ENCODE assay signal across 24 cellular contexts in the genomic region with DNA sequence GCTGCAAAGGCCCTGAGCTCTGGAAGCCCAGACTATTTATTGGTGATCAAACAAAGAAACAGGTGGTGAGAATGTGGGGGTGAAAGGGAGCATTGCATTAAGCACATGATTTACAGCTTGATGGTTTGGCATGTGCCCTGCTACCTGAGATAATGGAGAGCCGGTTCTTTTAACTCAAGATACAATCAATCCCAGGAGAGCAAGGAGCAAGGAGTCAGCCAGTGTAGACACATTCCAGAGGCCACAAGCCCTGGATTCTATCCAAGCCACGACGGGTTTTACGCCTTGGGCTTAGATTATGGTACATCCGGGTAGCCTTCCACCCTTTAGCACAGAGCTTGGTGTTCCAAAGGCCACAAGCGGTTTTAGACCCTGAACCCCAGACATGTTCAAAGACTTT.
DNase-seq lines count a peak whose midpoint lies in the region; ATAC-seq, FAIRE-seq and TF ChIP-seq lines count a peak whose summit lies in the region.
"Had no signal": no experiment of that assay in that cellular context is flagged by ENCODE, and none has a peak within 500 bp of the region (broad histone marks: within the 10 kb centered on the region; RNA-seq: fewer than 3 reads in every experiment).

No MANE protein-coding gene starts in this region.

- no peaks in the 10 kb centered on the region for H3K27me3 Mint-ChIP-seq in mesothelial cell of epicardium (ENCODE audit: low read depth)
- no peaks in the 10 kb centered on the region for H3K27me3 Mint-ChIP-seq in nephron progenitor cell (ENCODE audit: low read depth, poor library complexity)
- H3K27me3 Mint-ChIP-seq: CD4-positive, CD25-positive, alpha-beta regulatory T cell; CD8-positive, alpha-beta memory T cell had no signal

- H3K9me3 ChIP-seq in BE2C (no peaks in the 10 kb centered on the region), SJCRH30 (replicated peaks) (no peaks in the 10 kb centered on the region), small intestine (ENCODE audit: control insufficient read depth, low read depth) (peaks cover 1% of the 10 kb centered on the region)
- H3K9me3 ChIP-seq: A549 had no signal

- WGBS in small intestine, 3 donors: 48 to 62% (median 54%) methylated on average over 6 of the region's 6 CpGs

- H3K4me3 ChIP-seq in BE2C (ENCODE audit: low read depth, low read length): no peak overlapping the region
- H3K4me3 ChIP-seq in SJCRH30: no peak overlapping the region
- no peak overlapping the region for H3K4me3 ChIP-seq in small intestine (ENCODE audit: low read depth in 1 of 2, low read length in 2 of 2)
- H3K4me3 ChIP-seq: A549 had no signal

- no peaks in the 10 kb centered on the region for H3K4me1 ChIP-seq in BE2C
- no peaks in the 10 kb centered on the region for H3K4me1 ChIP-seq in SJCRH30
- no peaks in the 10 kb centered on the region for H3K4me1 ChIP-seq in small intestine (ENCODE audit: control insufficient read depth in 2 of 2, insufficient read depth in 1 of 2, low read depth in 1 of 2, low read length in 1 of 2)
- H3K4me1 ChIP-seq: A549 had no signal

- no peak for ATAC-seq in stimulated activated effector memory CD8-positive, alpha-beta T cell treated with anti-CD3 and anti-CD28 coated beads, Interleukin-12 subunit alpha, Interleukin-12 subunit beta, amount 100 ng/mL, for 72 hours
- ATAC-seq: A549, HCT116 had no signal

- H3K9me3 Mint-ChIP-seq in mesothelial cell of epicardium: peaks cover 5% of the 10 kb centered on the region
- peaks cover 11% of the 10 kb centered on the region for H3K9me3 Mint-ChIP-seq in stimulated activated effector memory CD8-positive, alpha-beta T cell treated with anti-CD3 and anti-CD28 coated beads, Interleukin-12 subunit alpha, Interleukin-12 subunit beta, amount 100 ng/mL, for 72 hours
- H3K9me3 Mint-ChIP-seq in nephron progenitor cell: no peaks in the 10 kb centered on the region

- H3K4me3 Mint-ChIP-seq in mesothelial cell of epicardium: no peak overlapping the region
- H3K4me3 Mint-ChIP-seq in stimulated activated effector memory CD8-positive, alpha-beta T cell treated with anti-CD3 and anti-CD28 coated beads, Interleukin-12 subunit alpha, Interleukin-12 subunit beta, amount 100 ng/mL, for 72 hours: no peak overlapping the region
- H3K4me3 Mint-ChIP-seq in nephron progenitor cell: no peak overlapping the region
- H3K4me3 Mint-ChIP-seq: CD4-positive, CD25-positive, alpha-beta regulatory T cell; CD8-positive, alpha-beta memory T cell had no signal

- FAIRE-seq in small intestine (lab: Jason Lieb, UNC): no peak
- FAIRE-seq: A549, D721Med, GM12891, GM18507 had no signal

- no peak for TF ChIP-seq CTCF in BE2C (IDR thresholded peaks at IDR 0.05; ENCODE audit: low read depth, low read length)
- no peak for TF ChIP-seq CTCF in mesothelial cell of epicardium (IDR thresholded peaks at IDR 0.05; ENCODE audit: unreplicated experiment)
- no peak for TF ChIP-seq CTCF in nephron progenitor cell (IDR thresholded peaks at IDR 0.05)

- H3K36me3 ChIP-seq in BE2C (no peaks in the 10 kb centered on the region), SJCRH30 (no peaks in the 10 kb centered on the region), small intestine (ENCODE audit: control insufficient read depth in 2 of 2, insufficient read depth in 2 of 2, low read length in 2 of 2) (no peaks in the 10 kb centered on the region)

- H3K27ac Mint-ChIP-seq in mesothelial cell of epicardium: no peak overlapping the region
- no peak overlapping the region for H3K27ac Mint-ChIP-seq in stimulated activated effector memory CD8-positive, alpha-beta T cell treated with anti-CD3 and anti-CD28 coated beads, Interleukin-12 subunit alpha, Interleukin-12 subunit beta, amount 100 ng/mL, for 72 hours
- H3K27ac Mint-ChIP-seq in nephron progenitor cell: no peak overlapping the region
- H3K27ac Mint-ChIP-seq: CD4-positive, CD25-positive, alpha-beta regulatory T cell; CD8-positive, alpha-beta memory T cell had no signal

- H3K27ac ChIP-seq in SJCRH30: no peak overlapping the region
- H3K27ac ChIP-seq in small intestine (ENCODE audit: low read depth in 1 of 2, low read length in 1 of 2): no peak overlapping the region
- H3K27ac ChIP-seq: A549, C4-2B had no signal

- H3K36me3 Mint-ChIP-seq in mesothelial cell of epicardium: no peaks in the 10 kb centered on the region
- no peaks in the 10 kb centered on the region for H3K36me3 Mint-ChIP-seq in stimulated activated effector memory CD8-positive, alpha-beta T cell treated with anti-CD3 and anti-CD28 coated beads, Interleukin-12 subunit alpha, Interleukin-12 subunit beta, amount 100 ng/mL, for 72 hours
- H3K36me3 Mint-ChIP-seq in nephron progenitor cell (ENCODE audit: low read depth): no peaks in the 10 kb centered on the region
- H3K36me3 Mint-ChIP-seq: CD4-positive, CD25-positive, alpha-beta regulatory T cell; CD8-positive, alpha-beta memory T cell had no signal

- H3K27me3 ChIP-seq in BE2C (no peaks in the 10 kb centered on the region), SJCRH30 (no peaks in the 10 kb centered on the region), small intestine (ENCODE audit: control insufficient read depth in 2 of 2, insufficient read depth in 2 of 2, low read length in 2 of 2) (no peaks in the 10 kb centered on the region)

- no peaks in the 10 kb centered on the region for H3K4me1 Mint-ChIP-seq in mesothelial cell of epicardium
- no peaks in the 10 kb centered on the region for H3K4me1 Mint-ChIP-seq in stimulated activated effector memory CD8-positive, alpha-beta T cell treated with anti-CD3 and anti-CD28 coated beads, Interleukin-12 subunit alpha, Interleukin-12 subunit beta, amount 100 ng/mL, for 72 hours
- no peaks in the 10 kb centered on the region for H3K4me1 Mint-ChIP-seq in nephron progenitor cell
- H3K4me1 Mint-ChIP-seq: CD4-positive, CD25-positive, alpha-beta regulatory T cell; CD8-positive, alpha-beta memory T cell had no signal

- DNase-seq in BE2C (peak; percentile 6), H4 (ENCODE audit: low spot score) (peak; percentile 3), SJCRH30 (peak; percentile 9 to 40), small intestine (peak; percentile 13), mesothelial cell of epicardium (ENCODE audit: low spot score in 2 of 2, unreplicated experiment in 2 of 2) (no peak), nephron progenitor cell (no peak)
- no peak for DNase-seq in stimulated activated effector memory CD8-positive, alpha-beta T cell treated with anti-CD3 and anti-CD28 coated beads, Interleukin-12 subunit alpha, Interleukin-12 subunit beta, amount 100 ng/mL, for 72 hours (ENCODE audit: low spot score in 2 of 2)
- DNase-seq: 8988T; ACHN; AML-193; CD4-positive, CD25-positive, alpha-beta regulatory T cell; CD8-positive, alpha-beta memory T cell; DMS 273 treated with DMSO at 0.1 percent for 48 hours; DMS79; EL; GDM1; GOT3; H7 had no signal

Comparison
In these comparisons a context has a peak if more than half of its experiments do, and no peak if none do; other contexts are left out.
1. DNase-seq: peak in BE2C (single experiment), H4 (single experiment), SJCRH30 (2 of 2) and small intestine (single experiment); none in mesothelial cell of epicardium (0 of 2), stimulated activated effector memory CD8-positive, alpha-beta T cell treated with anti-CD3 and anti-CD28 coated beads, Interleukin-12 subunit alpha, Interleukin-12 subunit beta, amount 100 ng/mL, for 72 hours (0 of 2) and nephron progenitor cell (single experiment).